8 cellular contexts compared by ENCODE assay signal in the genomic region with DNA sequence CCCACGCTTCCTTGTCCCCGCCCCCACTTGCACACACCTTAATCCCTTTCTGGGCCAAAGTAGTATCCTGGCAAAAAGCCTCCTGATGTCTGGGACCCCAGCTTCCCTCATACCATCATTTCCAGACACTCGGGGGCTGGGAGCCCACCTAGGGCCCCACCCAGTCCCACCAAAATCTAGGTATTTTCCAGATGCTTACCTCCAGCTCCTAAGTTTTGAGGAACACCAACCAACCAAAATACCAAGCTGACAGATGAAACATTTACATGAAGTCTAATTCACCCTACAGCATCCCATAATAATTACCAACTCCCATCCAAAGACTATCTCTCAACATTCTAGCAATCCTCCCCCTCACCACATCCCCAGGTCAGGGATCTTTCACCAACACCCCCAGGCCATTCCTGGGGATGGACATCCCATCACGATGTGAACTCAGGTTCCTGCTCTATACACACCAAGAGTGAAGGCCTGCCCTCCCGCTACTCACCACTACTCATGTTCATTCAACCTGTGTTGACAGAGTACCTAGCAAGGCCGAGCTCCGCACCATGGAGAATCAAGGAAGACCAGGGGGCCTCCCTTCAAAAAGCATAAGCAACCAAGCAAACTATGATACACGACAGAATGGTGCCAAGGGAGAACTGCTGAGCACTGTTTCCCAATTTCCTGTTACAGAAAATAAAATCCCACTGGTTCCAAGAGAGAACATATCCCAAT. TPM values are rescaled to one million over a fixed set of nuclear protein-coding genes. Genes with fewer than 3 reads are reported as not detected.
A peak's percentile ranks its signal among the peaks of the same experiment; 100 is the strongest.
DNase-seq lines count a peak whose midpoint lies in the region; ATAC-seq, FAIRE-seq and TF ChIP-seq lines count a peak whose summit lies in the region.
"Had no signal": no experiment of that assay in that cellular context is flagged by ENCODE, and none has a peak within 500 bp of the region (broad histone marks: within the 10 kb centered on the region; RNA-seq: fewer than 3 reads in every experiment).

No MANE protein-coding gene starts in this region.

- TF ChIP-seq CTCF in HCT116 (IDR thresholded peaks at IDR 0.05 in 2 of 3, conservative IDR thresholded peaks at IDR 0.05 in 1 of 3; ENCODE audit: borderline replicate concordance in 1 of 3, insufficient read depth in 1 of 3, low read depth in 2 of 3, low read length in 2 of 3), result no peak
- TF ChIP-seq CTCF in PC-9 (conservative IDR thresholded peaks at IDR 0.05), result no peak
- TF ChIP-seq CTCF in chondrocyte (IDR thresholded peaks at IDR 0.05), result no peak

- H3K4me3 Mint-ChIP-seq in chondrocyte (ENCODE audit: unreplicated experiment), result no peak overlapping the region

- CTCF ChIA-PET in HCT116 (lab: Charles Lee) (interaction anchor here (0.6 to 1.3 kb wide), 4 partner anchors 69 to 1139 kb away, joined by 3 to 5 read pairs (median 4); a partner anchor contains a TSS), PC-9 (lab: Charles Lee) (no interaction called here)

- DNase-seq in HCT116 (ENCODE audit: low read depth, low spot score) (no peak), PC-9 (peak in 1 of 2 experiments; percentile 43), erythroblast (lab: John Stamatoyannopoulos, UW) (peak; percentile 45 to 48), small intestine (no peak), GM19238 (ENCODE audit: insufficient read length, low spot score) (no peak), chondrocyte (ENCODE audit: low spot score) (no peak)

- no peaks in the 10 kb centered on the region for H3K27me3 ChIP-seq in HCT116 (ENCODE audit: insufficient read depth, low read length)
- H3K27me3 ChIP-seq in PC-9 (ENCODE audit: insufficient read depth, low read depth), result no peaks in the 10 kb centered on the region
- H3K27me3 ChIP-seq in small intestine (ENCODE audit: control insufficient read depth in 2 of 2, insufficient read depth in 2 of 2, low read length in 2 of 2), result no peaks in the 10 kb centered on the region

- H3K4me3 ChIP-seq in HCT116 (replicated peaks in 1 of 2; ENCODE audit: low read depth in 1 of 2, low read length in 2 of 2) (no peak overlapping the region), PC-9 (no peak overlapping the region), small intestine (ENCODE audit: low read depth in 1 of 2, low read length in 2 of 2) (no peak overlapping the region)

- WGBS in small intestine, 3 donors, result 51 to 59% (median 56%) methylated on average over 8 of the region's 8 CpGs

- H3K27ac ChIP-seq in HCT116 (ENCODE audit: low read depth, low read length) (peak overlapping the region; percentile 77), PC-9 (0 out of 2 replicates have a peak overlapping the region, but pooled peaks have one; percentile 16), small intestine (ENCODE audit: low read depth in 1 of 2, low read length in 1 of 2) (peak overlapping the region; percentile 37 to 96)

- TF ChIP-seq POLR2A in HCT116 (IDR thresholded peaks at IDR 0.05; ENCODE audit: borderline replicate concordance, extremely low read depth, insufficient read depth, insufficient read length), result no peak
- TF ChIP-seq POLR2A in erythroblast (IDR thresholded peaks at IDR 0.05; ENCODE audit: low read length), result no peak

- peaks cover 46% of the 10 kb centered on the region for H3K4me1 Mint-ChIP-seq in chondrocyte (ENCODE audit: low read depth)

- H3K9ac ChIP-seq in HCT116 (ENCODE audit: low read length), result 0 out of 2 replicates have a peak overlapping the region, but pooled peaks have one; percentile 16

- H3K36me3 Mint-ChIP-seq in chondrocyte (ENCODE audit: low read depth), result peaks cover 1% of the 10 kb centered on the region

- no peaks in the 10 kb centered on the region for H3K9me3 Mint-ChIP-seq in chondrocyte (ENCODE audit: low read depth)

- H3K9me2 ChIP-seq in HCT116 (ENCODE audit: insufficient read depth) (no peaks in the 10 kb centered on the region), PC-9 (ENCODE audit: insufficient read depth) (no peaks in the 10 kb centered on the region)

- no peak for ATAC-seq in HCT116
- ATAC-seq in GM21526 (IDR thresholded peaks at IDR 0.05; ENCODE audit: low FRiP score, unreplicated experiment), result no peak

- no peaks in the 10 kb centered on the region for H3K27me3 Mint-ChIP-seq in chondrocyte (ENCODE audit: low read depth)

- TF ChIP-seq RAD21 in HCT116 (IDR thresholded peaks at IDR 0.05; ENCODE audit: low read depth), result no peak

- no peaks in the 10 kb centered on the region for H3K9me3 ChIP-seq in HCT116 (ENCODE audit: control insufficient read depth in 1 of 2, insufficient read depth in 1 of 2, low read depth in 1 of 2, low read length in 2 of 2)
- no peaks in the 10 kb centered on the region for H3K9me3 ChIP-seq in PC-9 (ENCODE audit: insufficient read depth, low read depth)
- H3K9me3 ChIP-seq in small intestine (ENCODE audit: control insufficient read depth, low read depth), result no peaks in the 10 kb centered on the region

- BruUV-seq in HCT116 (replicated peaks; lab: Mats Ljungman, UMichigan), result TSS peak; percentile 83
- no TSS peak for BruUV-seq in PC-9 (replicated peaks; lab: Mats Ljungman, UMichigan)

- peaks cover 57% of the 10 kb centered on the region for H3F3A ChIP-seq in PC-9 (ENCODE audit: insufficient read depth, low read depth)

- no peaks in the 10 kb centered on the region; the same call in 1 of the 2 replicates for H4K20me1 ChIP-seq in HCT116 (ENCODE audit: insufficient read depth)
- peaks cover 23% of the 10 kb centered on the region for H4K20me1 ChIP-seq in PC-9 (ENCODE audit: insufficient read depth)

- intact Hi-C loops in HCT116 (cut with micrococcal nuclease) (loop anchor here (5.0 kb wide), 2 partner anchors 41 to 244 kb away; a partner anchor contains a TSS), PC-9 (cut with micrococcal nuclease; ENCODE audit: unreplicated experiment) (loop anchor here (1.0 kb wide), 3 partner anchors 40 to 81 kb away; a partner anchor contains a TSS)

- no peak for FAIRE-seq in small intestine (lab: Jason Lieb, UNC)

- H3K36me3 ChIP-seq in HCT116 (ENCODE audit: control insufficient read depth in 1 of 2, insufficient read depth in 2 of 2, low read length in 2 of 2) (peaks cover 4 to 17% of the 10 kb centered on the region in 2 experiments), PC-9 (ENCODE audit: low read depth) (peaks cover 10% of the 10 kb centered on the region), small intestine (ENCODE audit: control insufficient read depth in 2 of 2, insufficient read depth in 2 of 2, low read length in 2 of 2) (no peaks in the 10 kb centered on the region)

- peak overlapping the region; percentile 69 for H3K4me2 ChIP-seq in HCT116 (ENCODE audit: low read length)
- H3K4me2 ChIP-seq in PC-9, result no peak overlapping the region; the same call in 1 of the 2 replicates

- POLR2A ChIA-PET in HCT116 (lab: Charles Lee), result interaction anchor here (0.6 to 1.6 kb wide), 8 partner anchors 69 to 335 kb away, joined by 3 to 6 read pairs (median 4); a partner anchor contains a TSS
- POLR2A ChIA-PET in PC-9 (lab: Charles Lee; ENCODE audit: unreplicated experiment), result interaction anchor here (0.5 to 0.9 kb wide), 6 partner anchors 54 to 280 kb away, joined by 3 to 48 read pairs (median 4); a partner anchor contains a TSS

- no peak overlapping the region for H3K27ac Mint-ChIP-seq in chondrocyte (ENCODE audit: unreplicated experiment)

- H3K79me2 ChIP-seq in HCT116 (ENCODE audit: insufficient read depth, low read length), result peaks cover 29% of the 10 kb centered on the region
- H3K79me2 ChIP-seq in PC-9 (ENCODE audit: low read depth), result peaks cover 27% of the 10 kb centered on the region

- H3K4me1 ChIP-seq in HCT116 (ENCODE audit: control insufficient read depth in 1 of 2, insufficient read depth in 2 of 2, low read length in 2 of 2) (peaks cover 53 to 63% of the 10 kb centered on the region in 2 experiments), PC-9 (replicated peaks; ENCODE audit: insufficient read depth) (peaks cover 57% of the 10 kb centered on the region), small intestine (ENCODE audit: control insufficient read depth in 2 of 2, insufficient read depth in 1 of 2, low read depth in 1 of 2, low read length in 1 of 2) (peaks cover 3 to 23% of the 10 kb centered on the region in 2 donors)

- H2AFZ ChIP-seq in HCT116 (ENCODE audit: low read depth, low read length, poor library complexity, severe bottlenecking) (no peak overlapping the region), PC-9 (no peak overlapping the region)

- RAD21 ChIA-PET in HCT116 (lab: Charles Lee; ENCODE audit: low non-redundant PET in 1 of 2, low total read pairs in 2 of 2, uncharacterized antibody in 2 of 2, unreplicated experiment in 2 of 2), result no interaction called here

TF ChIP-seq in HCT116, 20 proteins besides CTCF, POLR2A, EP300 and RAD21 (continues in another document):
- TF ChIP-seq SP1 (IDR thresholded peaks at IDR 0.05; ENCODE audit: low read depth), result no peak
- TF ChIP-seq CBX3 (IDR thresholded peaks at IDR 0.05; ENCODE audit: low read depth), result no peak
- no peak for TF ChIP-seq YY1 (IDR thresholded peaks at IDR 0.05; ENCODE audit: extremely low read depth, insufficient replicate concordance, low read depth, low read length)
- TF ChIP-seq JUND (IDR thresholded peaks at IDR 0.05), result no peak
- TF ChIP-seq ELF1 (IDR thresholded peaks at IDR 0.05; ENCODE audit: borderline replicate concordance, low read depth), result no peak
- TF ChIP-seq ZFX (IDR thresholded peaks at IDR 0.05), result no peak
- no peak for TF ChIP-seq EZH2phosphoT487 (IDR thresholded peaks at IDR 0.05; ENCODE audit: borderline replicate concordance)

RNA-seq across cellular contexts. Expression of a gene that starts 1.6 kb away (rescaled TPM):
- 342 TPM for total RNA-seq in HCT116 (2021; ENCODE audit: unreplicated experiment)
- polyA plus RNA-seq in HCT116 (2012), result 163 and 189 TPM in 2 replicates
- total RNA-seq in PC-9 (2021), result 359 and 373 TPM in 2 replicates
- polyA plus RNA-seq in small intestine, result 100 to 1,000 TPM in 1 of 3 donors, 10 to 100 TPM in 2; 88.2 to 123 (median 94.8) TPM
- total RNA-seq in chondrocyte, result 227 to 242 TPM (median 231 TPM) in 3 replicates

RNA-seq across cellular contexts. Expression of a gene that starts 27.0 kb away (rescaled TPM):
- total RNA-seq in HCT116 (2021; ENCODE audit: unreplicated experiment), result 5.2 TPM
- 5.4 and 6.1 TPM in 2 replicates for polyA plus RNA-seq in HCT116 (2012)
- total RNA-seq in PC-9 (2021), result 14.2 and 14.8 TPM in 2 replicates
- polyA plus RNA-seq in small intestine, result 1 to 10 TPM; 6.2 to 8.8 (median 7.8) TPM
- total RNA-seq in chondrocyte, result 0.41 to 0.57 TPM (median 0.48 TPM) in 3 replicates
- total RNA-seq: NCI-H460 had no signal

RNA-seq across cellular contexts. Expression of a gene that starts 38.5 kb away (rescaled TPM):
- 1.0 TPM for total RNA-seq in HCT116 (2021; ENCODE audit: unreplicated experiment)
- polyA plus RNA-seq in HCT116 (2012), result 0.98 and 1.4 TPM in 2 replicates
- 4.2 and 6.1 TPM in 2 replicates for total RNA-seq in PC-9 (2021)
- 1 to 10 TPM; 2.6 to 5.9 (median 4.5) TPM for polyA plus RNA-seq in small intestine
- total RNA-seq in chondrocyte, result 0.37 to 0.74 TPM (median 0.41 TPM) in 3 replicates

RNA-seq across cellular contexts. Expression of a gene that starts 40.7 kb away (rescaled TPM):
- total RNA-seq in HCT116 (2021; ENCODE audit: unreplicated experiment) (108 TPM), PC-9 (2021) (97.5 and 101 TPM in 2 replicates), chondrocyte (27.1 to 39.3 TPM (median 32.5 TPM) in 3 replicates)
- 72.5 and 78.0 TPM in 2 replicates for polyA plus RNA-seq in HCT116 (2012)
- 10 to 100 TPM; 14.3 to 27.1 (median 17.0) TPM for polyA plus RNA-seq in small intestine

RNA-seq across cellular contexts. Expression of a gene that starts 52.9 kb away (rescaled TPM):
- total RNA-seq in HCT116 (2021; ENCODE audit: unreplicated experiment) (0.34 TPM), PC-9 (2021) (0.65 and 0.70 TPM in 2 replicates), chondrocyte (29.0 to 29.5 TPM (median 29.2 TPM) in 3 replicates)
- 0.14 and 0.17 TPM in 2 replicates for polyA plus RNA-seq in HCT116 (2012)
- polyA plus RNA-seq in small intestine, result 1 to 10 TPM; 1.3 to 7.7 (median 4.1) TPM

Comparison
In these comparisons a context has a peak if more than half of its experiments do, and no peak if none do; other contexts are left out.
1. DNase-seq: peak in erythroblast (2 of 2); none in HCT116 (single experiment), small intestine (single experiment), GM19238 (single experiment) and chondrocyte (single experiment).
2. H3K27ac ChIP-seq: peak in every context shown above with its lines; median percentile 77 in HCT116; 66 in small intestine; 16 in PC-9.